15 cellular contexts compared by ENCODE assay signal in the genomic region with DNA sequence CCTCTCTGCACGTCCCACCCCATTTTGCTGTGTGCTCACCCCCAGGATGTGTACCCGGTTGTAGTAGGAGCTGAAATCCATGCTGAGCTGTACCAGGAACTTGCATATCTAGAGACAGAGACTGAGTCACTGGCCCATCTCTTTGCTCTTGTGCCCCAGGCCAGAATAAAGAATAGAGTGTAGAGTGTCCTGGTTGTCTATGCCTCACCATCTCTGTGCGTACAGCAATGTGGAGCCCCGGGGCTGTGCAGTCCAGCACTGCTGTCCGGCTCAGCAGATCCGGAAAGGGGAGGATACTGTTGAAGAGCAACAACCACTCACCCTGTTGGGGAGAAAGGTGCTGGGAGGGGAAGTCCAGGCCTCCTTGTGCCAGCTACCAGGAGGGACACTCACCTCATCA. TPM values are rescaled to one million over a fixed set of nuclear protein-coding genes. Genes with fewer than 3 reads are reported as not detected.
A peak's percentile ranks its signal among the peaks of the same experiment; 100 is the strongest.
DNase-seq lines count a peak whose midpoint lies in the region; ATAC-seq and TF ChIP-seq lines count a peak whose summit lies in the region.
"Had no signal": no experiment of that assay in that cellular context is flagged by ENCODE, and none has a peak within 500 bp of the region (broad histone marks: within the 10 kb centered on the region; RNA-seq: fewer than 3 reads in every experiment).

No MANE protein-coding gene starts in this region.

- H3K9me3 Mint-ChIP-seq in natural killer cell (no peaks in the 10 kb centered on the region), mesothelial cell of epicardium (no peaks in the 10 kb centered on the region)
- H3K9me3 Mint-ChIP-seq in natural killer cell treated with Interleukin-12 subunit alpha and Interleukin-12 subunit beta and Interleukin-15 and Interleukin-18, amount 100 ng/mL, for 72 hours = no peaks in the 10 kb centered on the region
- no peaks in the 10 kb centered on the region for H3K9me3 Mint-ChIP-seq in activated T-helper 2 cell treated with anti-CD3 and anti-CD28 coated beads, Interferon-gamma antibody, Interleukin-2, Interleukin-4, amounts not matched to agents 10 μg/mL and 5 μg/mL and 100 μg/mL, durations not matched to agents 14 hours and 24 hours and 36 hours

- H3K27me3 Mint-ChIP-seq in natural killer cell (ENCODE audit: low read depth in 2 of 2) = no peaks in the 10 kb centered on the region
- H3K27me3 Mint-ChIP-seq in natural killer cell treated with Interleukin-12 subunit alpha and Interleukin-12 subunit beta and Interleukin-15 and Interleukin-18, amount 100 ng/mL, for 72 hours = no peaks in the 10 kb centered on the region
- H3K27me3 Mint-ChIP-seq in activated T-helper 2 cell treated with anti-CD3 and anti-CD28 coated beads, Interferon-gamma antibody, Interleukin-2, Interleukin-4, amounts not matched to agents 10 μg/mL and 5 μg/mL and 100 μg/mL, durations not matched to agents 14 hours and 24 hours and 36 hours (ENCODE audit: low read depth) = no peaks in the 10 kb centered on the region
- H3K27me3 Mint-ChIP-seq in mesothelial cell of epicardium (ENCODE audit: low read depth) = no peaks in the 10 kb centered on the region

- H3K27ac Mint-ChIP-seq in natural killer cell (peak overlapping the region in 1 of 2 donors; percentile 31), mesothelial cell of epicardium (peak overlapping the region; percentile 39)
- no peak overlapping the region for H3K27ac Mint-ChIP-seq in natural killer cell treated with Interleukin-12 subunit alpha and Interleukin-12 subunit beta and Interleukin-15 and Interleukin-18, amount 100 ng/mL, for 72 hours
- no peak overlapping the region for H3K27ac Mint-ChIP-seq in activated T-helper 2 cell treated with anti-CD3 and anti-CD28 coated beads, Interferon-gamma antibody, Interleukin-2, Interleukin-4, amounts not matched to agents 10 μg/mL and 5 μg/mL and 100 μg/mL, durations not matched to agents 14 hours and 24 hours and 36 hours

- peak overlapping the region; percentile 35 for H3K4me3 Mint-ChIP-seq in natural killer cell
- H3K4me3 Mint-ChIP-seq in natural killer cell treated with Interleukin-12 subunit alpha and Interleukin-12 subunit beta and Interleukin-15 and Interleukin-18, amount 100 ng/mL, for 72 hours = no peak overlapping the region
- peak overlapping the region; percentile 42 for H3K4me3 Mint-ChIP-seq in activated T-helper 2 cell treated with anti-CD3 and anti-CD28 coated beads, Interferon-gamma antibody, Interleukin-2, Interleukin-4, amounts not matched to agents 10 μg/mL and 5 μg/mL and 100 μg/mL, durations not matched to agents 14 hours and 24 hours and 36 hours (ENCODE audit: low read depth)
- peak overlapping the region; percentile 94 for H3K4me3 Mint-ChIP-seq in mesothelial cell of epicardium

- no peak for TF ChIP-seq CTCF in natural killer cell (IDR thresholded peaks at IDR 0.05)
- TF ChIP-seq CTCF in mesothelial cell of epicardium (IDR thresholded peaks at IDR 0.05; ENCODE audit: unreplicated experiment) = no peak

- intact Hi-C loops in natural killer cell (cut with micrococcal nuclease) = no loop called here
- intact Hi-C loops in activated T-helper 2 cell treated with anti-CD3 and anti-CD28 coated beads, Interferon-gamma antibody, Interleukin-2, Interleukin-4, amounts not matched to agents 10 μg/mL and 5 μg/mL and 100 μg/mL, durations not matched to agents 14 hours and 24 hours and 36 hours (cut with micrococcal nuclease) = no loop called here

- H3K36me3 Mint-ChIP-seq in natural killer cell (no peaks in the 10 kb centered on the region), mesothelial cell of epicardium (peaks cover 11% of the 10 kb centered on the region)
- no peaks in the 10 kb centered on the region for H3K36me3 Mint-ChIP-seq in natural killer cell treated with Interleukin-12 subunit alpha and Interleukin-12 subunit beta and Interleukin-15 and Interleukin-18, amount 100 ng/mL, for 72 hours
- H3K36me3 Mint-ChIP-seq in activated T-helper 2 cell treated with anti-CD3 and anti-CD28 coated beads, Interferon-gamma antibody, Interleukin-2, Interleukin-4, amounts not matched to agents 10 μg/mL and 5 μg/mL and 100 μg/mL, durations not matched to agents 14 hours and 24 hours and 36 hours (ENCODE audit: low read depth) = peaks cover 43% of the 10 kb centered on the region

- no peak for ATAC-seq in natural killer cell
- ATAC-seq in natural killer cell treated with Interleukin-12 subunit alpha and Interleukin-12 subunit beta and Interleukin-15 and Interleukin-18, amount 100 ng/mL, for 72 hours = no peak
- ATAC-seq in HG03565 (IDR thresholded peaks at IDR 0.05; ENCODE audit: unreplicated experiment) = no peak
- ATAC-seq in HG02623 (IDR thresholded peaks at IDR 0.05; ENCODE audit: unreplicated experiment) = no peak
- no peak for ATAC-seq in GM18498 (IDR thresholded peaks at IDR 0.05; ENCODE audit: unreplicated experiment)
- ATAC-seq in HG02870 (IDR thresholded peaks at IDR 0.05; ENCODE audit: unreplicated experiment) = no peak
- ATAC-seq: gastroesophageal sphincter had no signal

- H3K4me1 Mint-ChIP-seq in natural killer cell (peaks cover 0 to 11% of the 10 kb centered on the region in 2 donors), mesothelial cell of epicardium (peaks cover 22% of the 10 kb centered on the region)
- peaks cover 11 to 17% of the 10 kb centered on the region in 2 donors for H3K4me1 Mint-ChIP-seq in natural killer cell treated with Interleukin-12 subunit alpha and Interleukin-12 subunit beta and Interleukin-15 and Interleukin-18, amount 100 ng/mL, for 72 hours (ENCODE audit: low read depth in 2 of 2)
- peaks cover 6% of the 10 kb centered on the region for H3K4me1 Mint-ChIP-seq in activated T-helper 2 cell treated with anti-CD3 and anti-CD28 coated beads, Interferon-gamma antibody, Interleukin-2, Interleukin-4, amounts not matched to agents 10 μg/mL and 5 μg/mL and 100 μg/mL, durations not matched to agents 14 hours and 24 hours and 36 hours (ENCODE audit: low read depth)

- DNase-seq in natural killer cell = no peak
- DNase-seq in natural killer cell treated with Interleukin-12 subunit alpha and Interleukin-12 subunit beta and Interleukin-15 and Interleukin-18, amount 100 ng/mL, for 72 hours (ENCODE audit: low spot score) = no peak
- no peak for DNase-seq in activated T-helper 2 cell treated with anti-CD3 and anti-CD28 coated beads, Interferon-gamma antibody, Interleukin-2, Interleukin-4, amounts not matched to agents 10 μg/mL and 5 μg/mL and 100 μg/mL, durations not matched to agents 14 hours and 24 hours and 36 hours (ENCODE audit: low spot score)
- no peak for DNase-seq in mesothelial cell of epicardium (ENCODE audit: low spot score in 2 of 2, unreplicated experiment in 2 of 2)
- DNase-seq: dermis blood vessel endothelial cell, kidney glomerular epithelial cell, NCI-H1092 treated with DMSO at 0.1 percent for 48 hours, NCI-H2107, NCI-H526 treated with DMSO at 0.1 percent for 48 hours, Right ventricle myocardium superior had no signal

RNA-seq across cellular contexts. Expression of gene DALRD3, which starts 2.6 kb away (rescaled TPM):
- total RNA-seq in natural killer cell (10 to 100 TPM; 16.8 to 20.1 (median 18.0) TPM), mesothelial cell of epicardium (22.1 to 24.2 TPM (median 23.4 TPM) in 3 replicates)
- total RNA-seq in natural killer cell treated with Interleukin-12 subunit alpha and Interleukin-12 subunit beta and Interleukin-15 and Interleukin-18, amount 100 ng/mL, for 72 hours = 10 to 100 TPM; 20.6 to 24.2 TPM
- total RNA-seq in activated T-helper 2 cell treated with anti-CD3 and anti-CD28 coated beads, Interferon-gamma antibody, Interleukin-2, Interleukin-4, amounts not matched to agents 10 μg/mL and 5 μg/mL and 100 μg/mL, durations not matched to agents 14 hours and 24 hours and 36 hours = 30.4 and 30.5 TPM in 2 replicates

RNA-seq across cellular contexts. Expression of gene NDUFAF3, which starts 6.2 kb away (rescaled TPM):
- total RNA-seq in natural killer cell (10 to 100 TPM; 51.0 to 72.9 (median 66.1) TPM), mesothelial cell of epicardium (61.4 to 63.4 TPM (median 62.0 TPM) in 3 replicates)
- 100 to 1,000 TPM in 1 of 2 donors, 10 to 100 TPM in 1; 91.4 to 106 TPM for total RNA-seq in natural killer cell treated with Interleukin-12 subunit alpha and Interleukin-12 subunit beta and Interleukin-15 and Interleukin-18, amount 100 ng/mL, for 72 hours
- total RNA-seq in activated T-helper 2 cell treated with anti-CD3 and anti-CD28 coated beads, Interferon-gamma antibody, Interleukin-2, Interleukin-4, amounts not matched to agents 10 μg/mL and 5 μg/mL and 100 μg/mL, durations not matched to agents 14 hours and 24 hours and 36 hours = 118 and 120 TPM in 2 replicates

RNA-seq across cellular contexts. Expression of gene WDR6, which starts 8.6 kb away (rescaled TPM):
- total RNA-seq in natural killer cell (100 to 1,000 TPM; 113 to 167 (median 129) TPM), mesothelial cell of epicardium (384 to 409 TPM (median 396 TPM) in 3 replicates)
- total RNA-seq in natural killer cell treated with Interleukin-12 subunit alpha and Interleukin-12 subunit beta and Interleukin-15 and Interleukin-18, amount 100 ng/mL, for 72 hours = 100 to 1,000 TPM; 128 to 222 TPM
- 161 and 167 TPM in 2 replicates for total RNA-seq in activated T-helper 2 cell treated with anti-CD3 and anti-CD28 coated beads, Interferon-gamma antibody, Interleukin-2, Interleukin-4, amounts not matched to agents 10 μg/mL and 5 μg/mL and 100 μg/mL, durations not matched to agents 14 hours and 24 hours and 36 hours

RNA-seq across cellular contexts. Expression of gene IMPDH2, which starts 13.4 kb away (rescaled TPM):
- total RNA-seq in natural killer cell = 10 to 100 TPM; 45.6 to 85.7 (median 50.0) TPM
- total RNA-seq in natural killer cell treated with Interleukin-12 subunit alpha and Interleukin-12 subunit beta and Interleukin-15 and Interleukin-18, amount 100 ng/mL, for 72 hours = 100 to 1,000 TPM; 198 to 454 TPM
- total RNA-seq in activated T-helper 2 cell treated with anti-CD3 and anti-CD28 coated beads, Interferon-gamma antibody, Interleukin-2, Interleukin-4, amounts not matched to agents 10 μg/mL and 5 μg/mL and 100 μg/mL, durations not matched to agents 14 hours and 24 hours and 36 hours = 412 and 416 TPM in 2 replicates
- 207 to 217 TPM (median 216 TPM) in 3 replicates for total RNA-seq in mesothelial cell of epicardium

RNA-seq across cellular contexts. Expression of gene P4HTM, which starts 25.7 kb away (rescaled TPM):
- 10 to 100 TPM; 28.8 to 31.3 (median 30.6) TPM for total RNA-seq in natural killer cell
- 10 to 100 TPM; 23.2 to 34.7 TPM for total RNA-seq in natural killer cell treated with Interleukin-12 subunit alpha and Interleukin-12 subunit beta and Interleukin-15 and Interleukin-18, amount 100 ng/mL, for 72 hours
- total RNA-seq in activated T-helper 2 cell treated with anti-CD3 and anti-CD28 coated beads, Interferon-gamma antibody, Interleukin-2, Interleukin-4, amounts not matched to agents 10 μg/mL and 5 μg/mL and 100 μg/mL, durations not matched to agents 14 hours and 24 hours and 36 hours = 37.8 and 39.1 TPM in 2 replicates
- total RNA-seq in mesothelial cell of epicardium = 57.9 to 59.9 TPM (median 58.4 TPM) in 3 replicates
